In genomic region chr6:31822038-31822821, GRCh38 we compare ENCODE assay signal across 1 cellular context.
TF ChIP-seq lines count a peak whose summit lies in the region.

No MANE protein-coding gene starts in this region.

TF ChIP-seq in HepG2, 621 proteins besides CTCF, POLR2A, EP300 and RAD21 (continued from another document and continues in another):
- no peak for TF ChIP-seq SAFB2 (CRISPR knock-in tag; IDR thresholded peaks at IDR 0.05; ENCODE audit: borderline replicate concordance, low read depth)
- no peak for TF ChIP-seq SOX13 (IDR thresholded peaks at IDR 0.05)
- peak in 1 of 2 experiments; percentile 7; a peak in 1 of 4 replicates for TF ChIP-seq SOX13 (CRISPR knock-in tag; conservative IDR thresholded peaks at IDR 0.05 in 1 of 2, IDR thresholded peaks at IDR 0.05 in 1 of 2)
- no peak for TF ChIP-seq CHD2 (IDR thresholded peaks at IDR 0.05; ENCODE audit: low read depth, low read length)
- no peak for TF ChIP-seq GATAD1 (CRISPR knock-in tag; IDR thresholded peaks at IDR 0.05)
- TF ChIP-seq ZNF567 (CRISPR knock-in tag; IDR thresholded peaks at IDR 0.05; ENCODE audit: borderline replicate concordance), result no peak
- TF ChIP-seq MYNN (CRISPR knock-in tag; IDR thresholded peaks at IDR 0.05; ENCODE audit: low read depth), result no peak
- no peak for TF ChIP-seq SMAD1 (CRISPR knock-in tag; IDR thresholded peaks at IDR 0.05; ENCODE audit: borderline replicate concordance, low read depth)
- TF ChIP-seq NCOR1 (IDR thresholded peaks at IDR 0.05; ENCODE audit: borderline replicate concordance, low read length), result peak; percentile 59; the same call in 1 of the 2 replicates
- no peak for TF ChIP-seq ONECUT2 (CRISPR knock-in tag; IDR thresholded peaks at IDR 0.05)
- TF ChIP-seq IKZF1 (IDR thresholded peaks at IDR 0.05), result no peak
- TF ChIP-seq FOXA3 (CRISPR knock-in tag; IDR thresholded peaks at IDR 0.05), result no peak
- TF ChIP-seq, protein P1, sequence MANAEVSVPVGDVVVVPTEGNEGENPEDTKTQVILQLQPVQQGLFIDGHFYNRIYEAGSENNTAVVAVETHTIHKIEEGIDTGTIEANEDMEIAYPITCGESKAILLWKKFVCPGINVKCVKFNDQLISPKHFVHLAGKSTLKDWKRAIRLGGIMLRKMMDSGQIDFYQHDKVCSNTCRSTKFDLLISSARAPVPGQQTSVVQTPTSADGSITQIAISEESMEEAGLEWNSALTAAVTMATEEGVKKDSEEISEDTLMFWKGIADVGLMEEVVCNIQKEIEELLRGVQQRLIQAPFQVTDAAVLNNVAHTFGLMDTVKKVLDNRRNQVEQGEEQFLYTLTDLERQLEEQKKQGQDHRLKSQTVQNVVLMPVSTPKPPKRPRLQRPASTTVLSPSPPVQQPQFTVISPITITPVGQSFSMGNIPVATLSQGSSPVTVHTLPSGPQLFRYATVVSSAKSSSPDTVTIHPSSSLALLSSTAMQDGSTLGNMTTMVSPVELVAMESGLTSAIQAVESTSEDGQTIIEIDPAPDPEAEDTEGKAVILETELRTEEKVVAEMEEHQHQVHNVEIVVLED (CRISPR knock-in tag; IDR thresholded peaks at IDR 0.05; ENCODE audit: borderline replicate concordance), result no peak
- TF ChIP-seq ZNF780A (CRISPR knock-in tag; IDR thresholded peaks at IDR 0.05), result no peak
- no peak for TF ChIP-seq HNRNPUL1 (IDR thresholded peaks at IDR 0.05; ENCODE audit: low read depth, low read length)
- TF ChIP-seq, protein P2, sequence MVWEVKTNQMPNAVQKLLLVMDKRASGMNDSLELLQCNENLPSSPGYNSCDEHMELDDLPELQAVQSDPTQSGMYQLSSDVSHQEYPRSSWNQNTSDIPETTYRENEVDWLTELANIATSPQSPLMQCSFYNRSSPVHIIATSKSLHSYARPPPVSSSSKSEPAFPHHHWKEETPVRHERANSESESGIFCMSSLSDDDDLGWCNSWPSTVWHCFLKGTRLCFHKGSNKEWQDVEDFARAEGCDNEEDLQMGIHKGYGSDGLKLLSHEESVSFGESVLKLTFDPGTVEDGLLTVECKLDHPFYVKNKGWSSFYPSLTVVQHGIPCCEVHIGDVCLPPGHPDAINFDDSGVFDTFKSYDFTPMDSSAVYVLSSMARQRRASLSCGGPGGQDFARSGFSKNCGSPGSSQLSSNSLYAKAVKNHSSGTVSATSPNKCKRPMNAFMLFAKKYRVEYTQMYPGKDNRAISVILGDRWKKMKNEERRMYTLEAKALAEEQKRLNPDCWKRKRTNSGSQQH (CRISPR knock-in tag; IDR thresholded peaks at IDR 0.05; ENCODE audit: low read depth), result no peak
- TF ChIP-seq MBD4 (IDR thresholded peaks at IDR 0.05; ENCODE audit: borderline replicate concordance, low read length), result no peak
- TF ChIP-seq, protein P3, sequence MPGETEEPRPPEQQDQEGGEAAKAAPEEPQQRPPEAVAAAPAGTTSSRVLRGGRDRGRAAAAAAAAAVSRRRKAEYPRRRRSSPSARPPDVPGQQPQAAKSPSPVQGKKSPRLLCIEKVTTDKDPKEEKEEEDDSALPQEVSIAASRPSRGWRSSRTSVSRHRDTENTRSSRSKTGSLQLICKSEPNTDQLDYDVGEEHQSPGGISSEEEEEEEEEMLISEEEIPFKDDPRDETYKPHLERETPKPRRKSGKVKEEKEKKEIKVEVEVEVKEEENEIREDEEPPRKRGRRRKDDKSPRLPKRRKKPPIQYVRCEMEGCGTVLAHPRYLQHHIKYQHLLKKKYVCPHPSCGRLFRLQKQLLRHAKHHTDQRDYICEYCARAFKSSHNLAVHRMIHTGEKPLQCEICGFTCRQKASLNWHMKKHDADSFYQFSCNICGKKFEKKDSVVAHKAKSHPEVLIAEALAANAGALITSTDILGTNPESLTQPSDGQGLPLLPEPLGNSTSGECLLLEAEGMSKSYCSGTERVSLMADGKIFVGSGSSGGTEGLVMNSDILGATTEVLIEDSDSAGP (CRISPR knock-in tag; IDR thresholded peaks at IDR 0.05; ENCODE audit: borderline replicate concordance), result no peak
- TF ChIP-seq, protein P4, sequence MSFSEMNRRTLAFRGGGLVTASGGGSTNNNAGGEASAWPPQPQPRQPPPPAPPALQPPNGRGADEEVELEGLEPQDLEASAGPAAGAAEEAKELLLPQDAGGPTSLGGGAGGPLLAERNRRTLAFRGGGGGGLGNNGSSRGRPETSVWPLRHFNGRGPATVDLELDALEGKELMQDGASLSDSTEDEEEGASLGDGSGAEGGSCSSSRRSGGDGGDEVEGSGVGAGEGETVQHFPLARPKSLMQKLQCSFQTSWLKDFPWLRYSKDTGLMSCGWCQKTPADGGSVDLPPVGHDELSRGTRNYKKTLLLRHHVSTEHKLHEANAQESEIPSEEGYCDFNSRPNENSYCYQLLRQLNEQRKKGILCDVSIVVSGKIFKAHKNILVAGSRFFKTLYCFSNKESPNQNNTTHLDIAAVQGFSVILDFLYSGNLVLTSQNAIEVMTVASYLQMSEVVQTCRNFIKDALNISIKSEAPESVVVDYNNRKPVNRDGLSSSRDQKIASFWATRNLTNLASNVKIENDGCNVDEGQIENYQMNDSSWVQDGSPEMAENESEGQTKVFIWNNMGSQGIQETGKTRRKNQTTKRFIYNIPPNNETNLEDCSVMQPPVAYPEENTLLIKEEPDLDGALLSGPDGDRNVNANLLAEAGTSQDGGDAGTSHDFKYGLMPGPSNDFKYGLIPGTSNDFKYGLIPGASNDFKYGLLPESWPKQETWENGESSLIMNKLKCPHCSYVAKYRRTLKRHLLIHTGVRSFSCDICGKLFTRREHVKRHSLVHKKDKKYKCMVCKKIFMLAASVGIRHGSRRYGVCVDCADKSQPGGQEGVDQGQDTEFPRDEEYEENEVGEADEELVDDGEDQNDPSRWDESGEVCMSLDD (CRISPR knock-in tag; IDR thresholded peaks at IDR 0.05; ENCODE audit: borderline replicate concordance), result no peak
- no peak for TF ChIP-seq ZNF558 (CRISPR knock-in tag; IDR thresholded peaks at IDR 0.05; ENCODE audit: borderline replicate concordance)
- TF ChIP-seq TEAD2 (CRISPR knock-in tag; IDR thresholded peaks at IDR 0.05), result no peak
- no peak for TF ChIP-seq CC2D1A (CRISPR knock-in tag; IDR thresholded peaks at IDR 0.05)
- TF ChIP-seq, protein P5, sequence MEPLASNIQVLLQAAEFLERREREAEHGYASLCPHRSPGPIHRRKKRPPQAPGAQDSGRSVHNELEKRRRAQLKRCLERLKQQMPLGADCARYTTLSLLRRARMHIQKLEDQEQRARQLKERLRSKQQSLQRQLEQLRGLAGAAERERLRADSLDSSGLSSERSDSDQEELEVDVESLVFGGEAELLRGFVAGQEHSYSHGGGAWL (CRISPR knock-in tag; IDR thresholded peaks at IDR 0.05), result no peak; the same call in 1 of the 2 replicates
- no peak for TF ChIP-seq ZNF512 (CRISPR knock-in tag; IDR thresholded peaks at IDR 0.05)
- no peak for TF ChIP-seq TCF12 (IDR thresholded peaks at IDR 0.05)
- no peak for TF ChIP-seq TCF12 (CRISPR knock-in tag; IDR thresholded peaks at IDR 0.05)
- no peak; the same call in 1 of the 2 replicates for TF ChIP-seq NCOA2 (CRISPR knock-in tag; IDR thresholded peaks at IDR 0.05)
- no peak for TF ChIP-seq ZIK1 (CRISPR knock-in tag; IDR thresholded peaks at IDR 0.05; ENCODE audit: borderline replicate concordance, low read depth)
- TF ChIP-seq, protein P6, sequence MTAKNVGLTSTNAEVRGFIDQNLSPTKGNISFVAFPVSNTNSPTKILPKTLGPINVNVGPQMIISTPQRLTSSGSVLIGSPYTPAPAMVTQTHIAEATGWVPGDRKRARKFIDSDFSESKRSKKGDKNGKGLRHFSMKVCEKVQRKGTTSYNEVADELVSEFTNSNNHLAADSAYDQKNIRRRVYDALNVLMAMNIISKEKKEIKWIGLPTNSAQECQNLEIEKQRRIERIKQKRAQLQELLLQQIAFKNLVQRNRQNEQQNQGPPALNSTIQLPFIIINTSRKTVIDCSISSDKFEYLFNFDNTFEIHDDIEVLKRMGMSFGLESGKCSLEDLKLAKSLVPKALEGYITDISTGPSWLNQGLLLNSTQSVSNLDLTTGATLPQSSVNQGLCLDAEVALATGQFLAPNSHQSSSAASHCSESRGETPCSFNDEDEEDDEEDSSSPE (CRISPR knock-in tag; IDR thresholded peaks at IDR 0.05), result no peak
- TF ChIP-seq ZNF3 (CRISPR knock-in tag; IDR thresholded peaks at IDR 0.05), result no peak
- TF ChIP-seq BATF2 (CRISPR knock-in tag; IDR thresholded peaks at IDR 0.05), result no peak
- TF ChIP-seq SMARCE1 (IDR thresholded peaks at IDR 0.05; ENCODE audit: borderline replicate concordance), result no peak
- peak; percentile 36; the same call in 1 of the 2 replicates for TF ChIP-seq ZSCAN12 (CRISPR knock-in tag; IDR thresholded peaks at IDR 0.05)
- TF ChIP-seq ZNF879 (CRISPR knock-in tag; IDR thresholded peaks at IDR 0.05), result no peak
- TF ChIP-seq ZNF646 (CRISPR knock-in tag; IDR thresholded peaks at IDR 0.05), result no peak
- TF ChIP-seq CERS6 (CRISPR knock-in tag; IDR thresholded peaks at IDR 0.05), result no peak
- TF ChIP-seq YEATS2 (CRISPR knock-in tag; IDR thresholded peaks at IDR 0.05; ENCODE audit: borderline replicate concordance), result peak; percentile 45; the same call in 1 of the 2 replicates
- TF ChIP-seq ERF (CRISPR knock-in tag; IDR thresholded peaks at IDR 0.05), result no peak
- TF ChIP-seq RARA (CRISPR knock-in tag; IDR thresholded peaks at IDR 0.05), result peak; percentile 50; the same call in 1 of the 2 replicates
- no peak for TF ChIP-seq SNRNP70 (IDR thresholded peaks at IDR 0.05; ENCODE audit: low read depth, low read length)
- no peak for TF ChIP-seq ZNF850 (CRISPR knock-in tag; conservative IDR thresholded peaks at IDR 0.05)
